ENCODE assay signal across 8 cellular contexts in genomic region chr22:30287626-30288413, GRCh38. TPM values are rescaled to one million over a fixed set of nuclear protein-coding genes. Genes with fewer than 3 reads are reported as not detected.
DNase-seq lines count a peak whose midpoint lies in the region; ATAC-seq lines count a peak whose summit lies in the region.

No MANE protein-coding gene starts in this region.

- H3K4me3 Mint-ChIP-seq in activated naive CD8-positive, alpha-beta T cell, result peak overlapping the region; percentile 78

- peaks cover 26% of the 10 kb centered on the region for H3K4me1 Mint-ChIP-seq in activated naive CD8-positive, alpha-beta T cell (ENCODE audit: low read depth)

- H3K9me3 Mint-ChIP-seq in activated naive CD8-positive, alpha-beta T cell (ENCODE audit: low read depth), result no peaks in the 10 kb centered on the region

- H3K27me3 ChIP-seq in subcutaneous abdominal adipose tissue (ENCODE audit: control insufficient read depth in 5 of 5, insufficient read depth in 4 of 5, low read length in 5 of 5), result no peaks in the 10 kb centered on the region

- no peak for ATAC-seq in GM18873 (IDR thresholded peaks at IDR 0.05; ENCODE audit: low FRiP score, unreplicated experiment)

- peak overlapping the region; percentile 76 for H3K27ac ChIP-seq in subcutaneous abdominal adipose tissue (ENCODE audit: low read depth, low read length)

- peak; percentile 19 for DNase-seq in DMS153 treated with DMSO at 0.1 percent for 48 hours (lab: John Stamatoyannopoulos, UW; ENCODE audit: unreplicated experiment)
- DNase-seq in KBM-7, result peak; percentile 96
- peak; percentile 62 for DNase-seq in SKM-1 (lab: John Stamatoyannopoulos, UW; ENCODE audit: unreplicated experiment)
- DNase-seq in glomerular visceral epithelial cell (ENCODE audit: extremely low spot score), result peak; percentile 94
- peak; percentile 74 for DNase-seq in occipital lobe (lab: John Stamatoyannopoulos, UW)

- no peaks in the 10 kb centered on the region for H3K9me3 ChIP-seq in subcutaneous abdominal adipose tissue (ENCODE audit: control insufficient read depth in 5 of 5, low read length in 5 of 5)

- H3K27ac Mint-ChIP-seq in activated naive CD8-positive, alpha-beta T cell, result peak overlapping the region; percentile 54

- peak overlapping the region in 4 of 5 donors; percentile 65 to 87 (median 82) for H3K9ac ChIP-seq in subcutaneous abdominal adipose tissue (ENCODE audit: low read length in 5 of 5)

- H3K36me3 ChIP-seq in subcutaneous abdominal adipose tissue (ENCODE audit: control insufficient read depth in 5 of 5, insufficient read depth in 5 of 5, low read length in 5 of 5), result peaks cover 0 to 39% (median 31%) of the 10 kb centered on the region in 5 donors

- H3K27me3 Mint-ChIP-seq in activated naive CD8-positive, alpha-beta T cell, result no peaks in the 10 kb centered on the region

- in situ Hi-C loops in KBM-7 (cut with MboI; ENCODE audit: low pct_unique_long_range_greater_than_20kb, low sequenced_read_pairs), result no loop called here

- peaks cover 15 to 60% (median 49%) of the 10 kb centered on the region in 5 donors for H3K4me1 ChIP-seq in subcutaneous abdominal adipose tissue (ENCODE audit: control insufficient read depth in 5 of 5, insufficient read depth in 5 of 5, low read length in 5 of 5)

- peaks cover 2% of the 10 kb centered on the region for H3K36me3 Mint-ChIP-seq in activated naive CD8-positive, alpha-beta T cell

- peak overlapping the region; percentile 71 to 84 (median 81) for H3K4me3 ChIP-seq in subcutaneous abdominal adipose tissue (ENCODE audit: low read depth in 1 of 5, low read length in 5 of 5)

RNA-seq across cellular contexts. Expression of gene CASTOR1, which starts 1.5 kb away (rescaled TPM):
- total RNA-seq in occipital lobe, result 2.7 TPM

RNA-seq across cellular contexts. Expression of gene OSM, which starts 21.2 kb away (rescaled TPM):
- total RNA-seq in occipital lobe, result 0.31 TPM

RNA-seq across cellular contexts. Expression of gene TBC1D10A, which starts 38.9 kb away (rescaled TPM):
- total RNA-seq in occipital lobe, result 10.0 TPM

RNA-seq across cellular contexts. Expression of gene LIF, which starts 41.3 kb away (rescaled TPM):
- not detected for total RNA-seq in occipital lobe

Comparison
In these comparisons a context has a peak if more than half of its experiments do, and no peak if none do; other contexts are left out.
1. DNase-seq: peak in every context shown above with its lines; median percentile 96 in KBM-7; 94 in glomerular visceral epithelial cell; 74 in occipital lobe; 62 in SKM-1; 19 in DMS153 treated with DMSO at 0.1 percent for 48 hours.